20 cellular contexts compared by ENCODE assay signal in genomic region chr6:33264015-33264414, GRCh38. TPM values are rescaled to one million over a fixed set of nuclear protein-coding genes. Genes with fewer than 3 reads are reported as not detected.
DNase-seq lines count a peak whose midpoint lies in the region; ATAC-seq, FAIRE-seq and TF ChIP-seq lines count a peak whose summit lies in the region.
"Had no signal": no experiment of that assay in that cellular context is flagged by ENCODE, and none has a peak within 500 bp of the region (broad histone marks: within the 10 kb centered on the region; RNA-seq: fewer than 3 reads in every experiment).

No MANE protein-coding gene starts in this region.

- H3K4me3 Mint-ChIP-seq in activated T-cell treated with anti-CD3 and anti-CD28 coated beads, Interleukin-2, amount 50 U/mL, for 24 hours = no peak overlapping the region
- no peak overlapping the region for H3K4me3 Mint-ChIP-seq in activated T-cell treated with anti-CD3 and anti-CD28 coated beads, Interleukin-2, amount 50 U/mL, for 72 hours
- H3K4me3 Mint-ChIP-seq: GM23338, HFFc6 had no signal

- peaks cover 95% of the 10 kb centered on the region for H3K36me3 Mint-ChIP-seq in activated T-cell treated with anti-CD3 and anti-CD28 coated beads, Interleukin-2, amount 50 U/mL, for 24 hours (ENCODE audit: low read depth)
- H3K36me3 Mint-ChIP-seq in activated T-cell treated with anti-CD3 and anti-CD28 coated beads, Interleukin-2, amount 50 U/mL, for 72 hours (ENCODE audit: insufficient read depth in 2 of 2) = peaks cover 2 to 33% of the 10 kb centered on the region in 2 donors

- H2AFZ ChIP-seq in HCT116 (ENCODE audit: low read depth, low read length, poor library complexity, severe bottlenecking) (no peak overlapping the region), GM12878 (ENCODE audit: control insufficient read depth, low read depth, low read length) (no peak overlapping the region)
- H2AFZ ChIP-seq: GM23338 had no signal

- H3K36me3 ChIP-seq in HCT116 (ENCODE audit: control insufficient read depth in 1 of 2, insufficient read depth in 2 of 2, low read length in 2 of 2) (peaks cover 7 to 32% of the 10 kb centered on the region in 2 experiments; a peak in 3 of 4 replicates), GM12878 (ENCODE audit: control insufficient read depth in 2 of 2, insufficient read depth in 2 of 2, low read length in 1 of 2) (peaks cover 18 to 25% of the 10 kb centered on the region in 2 experiments), psoas muscle (ENCODE audit: insufficient read depth in 1 of 2, low read depth in 1 of 2) (peaks cover 14 to 99% of the 10 kb centered on the region in 2 donors)

- TF ChIP-seq CTCF in HCT116 (IDR thresholded peaks at IDR 0.05 in 2 of 3, conservative IDR thresholded peaks at IDR 0.05 in 1 of 3; ENCODE audit: borderline replicate concordance in 1 of 3, insufficient read depth in 1 of 3, low read depth in 2 of 3, low read length in 2 of 3) (no peak), GM12878 (IDR thresholded peaks at IDR 0.05 in 2 of 3, conservative IDR thresholded peaks at IDR 0.05 in 1 of 3; ENCODE audit: control insufficient read depth in 2 of 3, extremely low read depth in 1 of 3, insufficient read depth in 1 of 3, low read depth in 3 of 3, low read length in 3 of 3) (no peak), psoas muscle (IDR thresholded peaks at IDR 0.05) (no peak)

- H3K4me1 ChIP-seq in HCT116 (ENCODE audit: control insufficient read depth in 1 of 2, insufficient read depth in 2 of 2, low read length in 2 of 2) (peaks cover 18 to 32% of the 10 kb centered on the region in 2 experiments), GM12878 (ENCODE audit: control insufficient read depth, insufficient read depth, low read length) (no peaks in the 10 kb centered on the region), psoas muscle (no peaks in the 10 kb centered on the region)

- no peaks in the 10 kb centered on the region for H3K9me3 Mint-ChIP-seq in activated T-cell treated with anti-CD3 and anti-CD28 coated beads, Interleukin-2, amount 50 U/mL, for 24 hours
- no peaks in the 10 kb centered on the region for H3K9me3 Mint-ChIP-seq in activated T-cell treated with anti-CD3 and anti-CD28 coated beads, Interleukin-2, amount 50 U/mL, for 72 hours
- H3K9me3 Mint-ChIP-seq: GM23338, HFFc6 had no signal

- TF ChIP-seq EP300 in GM12878 (IDR thresholded peaks at IDR 0.05; ENCODE audit: borderline replicate concordance in 1 of 2, control insufficient read depth in 1 of 2, low read depth in 2 of 2, low read length in 2 of 2) = no peak

- FAIRE-seq in GM12878 (lab: Jason Lieb, UNC) = no peak
- FAIRE-seq: A549, G401.6, GM18507 had no signal

- no peaks in the 10 kb centered on the region for H3K27me3 ChIP-seq in HCT116 (ENCODE audit: insufficient read depth, low read length)
- no peaks in the 10 kb centered on the region for H3K27me3 ChIP-seq in GM12878 (replicated peaks in 1 of 2; ENCODE audit: control insufficient read depth in 2 of 2, insufficient read depth in 2 of 2, low read length in 1 of 2)
- no peaks in the 10 kb centered on the region for H3K27me3 ChIP-seq in psoas muscle (ENCODE audit: insufficient read depth in 3 of 3, low read length in 2 of 3)
- H3K27me3 ChIP-seq: BLaER1 treated with 17β-estradiol and CSF1 and Interleukin-3, amounts not matched to agents 10 nM and 100 nM had no signal

- H3K27ac Mint-ChIP-seq in activated T-cell treated with anti-CD3 and anti-CD28 coated beads, Interleukin-2, amount 50 U/mL, for 24 hours = peak overlapping the region; percentile 9
- no peak overlapping the region for H3K27ac Mint-ChIP-seq in activated T-cell treated with anti-CD3 and anti-CD28 coated beads, Interleukin-2, amount 50 U/mL, for 72 hours
- H3K27ac Mint-ChIP-seq: GM23338, HFFc6 had no signal

- intact Hi-C loops in HCT116 (cut with micrococcal nuclease) (no loop called here), GM12878 (cut with micrococcal nuclease; ENCODE audit: unreplicated experiment) (no loop called here), psoas muscle (cut with DNase I) (no loop called here)

- SMC1A ChIA-PET in GM12878 (lab: Charles Lee; ENCODE audit: uncharacterized antibody, unreplicated experiment) = no interaction called here

- H3K27me3 Mint-ChIP-seq in activated T-cell treated with anti-CD3 and anti-CD28 coated beads, Interleukin-2, amount 50 U/mL, for 24 hours = no peaks in the 10 kb centered on the region
- no peaks in the 10 kb centered on the region for H3K27me3 Mint-ChIP-seq in activated T-cell treated with anti-CD3 and anti-CD28 coated beads, Interleukin-2, amount 50 U/mL, for 72 hours (ENCODE audit: low read depth)

- H3K27ac ChIP-seq in HCT116 (ENCODE audit: low read depth, low read length) (no peak overlapping the region; the same call in 1 of the 2 replicates), GM12878 (ENCODE audit: control insufficient read depth, insufficient read depth) (no peak overlapping the region), psoas muscle (no peak overlapping the region)
- H3K27ac ChIP-seq: A549; BLaER1 treated with 17β-estradiol and CSF1 and Interleukin-3, amounts not matched to agents 10 nM and 100 nM had no signal

- POLR2A ChIA-PET in HCT116 (lab: Charles Lee) = interaction anchor here (1.2 kb wide), 1 partner anchor 131 kb away, joined by 3 read pairs; no protein-coding TSS in a partner anchor
- POLR2A ChIA-PET in GM12878 (lab: Charles Lee) = no interaction called here

- no peak for TF ChIP-seq RAD21 in HCT116 (IDR thresholded peaks at IDR 0.05; ENCODE audit: low read depth)
- TF ChIP-seq RAD21 in GM12878 (IDR thresholded peaks at IDR 0.05; ENCODE audit: insufficient read depth, low read depth, low read length) = no peak

- RAD21 ChIA-PET in HCT116 (lab: Charles Lee; ENCODE audit: low non-redundant PET in 1 of 2, low total read pairs in 2 of 2, uncharacterized antibody in 2 of 2, unreplicated experiment in 2 of 2) (no interaction called here), GM12878 (lab: Charles Lee; ENCODE audit: unreplicated experiment) (no interaction called here)

- no peaks in the 10 kb centered on the region for H3K9me2 ChIP-seq in HCT116 (ENCODE audit: insufficient read depth)

- BruUV-seq in HCT116 (replicated peaks; lab: Mats Ljungman, UMichigan) (no TSS peak), GM12878 (replicated peaks; lab: Mats Ljungman, UMichigan) (no TSS peak)

- H3K79me2 ChIP-seq in HCT116 (ENCODE audit: insufficient read depth, low read length) (no peaks in the 10 kb centered on the region), GM12878 (ENCODE audit: control insufficient read depth, insufficient read depth, low read length) (no peaks in the 10 kb centered on the region)

- 85% methylated on average over 7 of the region's 7 CpGs for WGBS in GM12878 (ENCODE audit: insufficient coverage, insufficient replicate concordance, low lambda C conversion rate, missing lambda C conversion rate)
- 78 to 83% (median 83%) methylated on average over 7 of the region's 7 CpGs for WGBS in psoas muscle, 3 donors

- H4K20me1 ChIP-seq in HCT116 (ENCODE audit: insufficient read depth) (no peaks in the 10 kb centered on the region), GM12878 (ENCODE audit: control insufficient read depth, insufficient read depth) (no peaks in the 10 kb centered on the region)
- H4K20me1 ChIP-seq: BLaER1 treated with 17β-estradiol and CSF1 and Interleukin-3, amounts not matched to agents 10 nM and 100 nM had no signal

- H3K4me1 Mint-ChIP-seq in activated T-cell treated with anti-CD3 and anti-CD28 coated beads, Interleukin-2, amount 50 U/mL, for 24 hours (ENCODE audit: low read depth) = peaks cover 7% of the 10 kb centered on the region
- H3K4me1 Mint-ChIP-seq in activated T-cell treated with anti-CD3 and anti-CD28 coated beads, Interleukin-2, amount 50 U/mL, for 72 hours (ENCODE audit: low read depth) = no peaks in the 10 kb centered on the region
- H3K4me1 Mint-ChIP-seq: GM23338 had no signal

- H3K9ac ChIP-seq in HCT116 (ENCODE audit: low read length) (no peak overlapping the region), GM12878 (ENCODE audit: control insufficient read depth, insufficient read depth, low read length) (no peak overlapping the region)
- H3K9ac ChIP-seq: BLaER1 treated with 17β-estradiol and CSF1 and Interleukin-3, amounts not matched to agents 10 nM and 100 nM had no signal

- H3K4me3 ChIP-seq in HCT116 (replicated peaks in 1 of 2; ENCODE audit: low read depth in 1 of 2, low read length in 2 of 2) = no peak overlapping the region
- H3K4me3 ChIP-seq in GM12878 = no peak overlapping the region
- H3K4me3 ChIP-seq in psoas muscle = no peak overlapping the region
- H3K4me3 ChIP-seq: A549; BLaER1 treated with 17β-estradiol and CSF1 and Interleukin-3, amounts not matched to agents 10 nM and 100 nM; GM23338 had no signal

- no peak for DNase-seq in activated T-cell treated with anti-CD3 and anti-CD28 coated beads, Interleukin-2, amount 50 U/mL, for 24 hours
- no peak for DNase-seq in activated T-cell treated with anti-CD3 and anti-CD28 coated beads, Interleukin-2, amount 50 U/mL, for 72 hours
- DNase-seq in HCT116 (ENCODE audit: low read depth, low spot score) = no peak
- DNase-seq in GM12878 (ENCODE audit: low read depth, low spot score) = no peak
- no peak for DNase-seq in psoas muscle
- DNase-seq: DND-41; HFFc6; KG1; NCI-H1417 treated with DMSO at 0.1 percent for 48 hours; NCI-H1930; NCI-H446; NCI-H69; NK-92 treated with Interleukin-12 subunit alpha and Interleukin-12 subunit beta, amount 100 ng/mL, for 24 hours had no signal

- H3K9me3 ChIP-seq in HCT116 (ENCODE audit: control insufficient read depth in 1 of 2, insufficient read depth in 1 of 2, low read depth in 1 of 2, low read length in 2 of 2) (no peaks in the 10 kb centered on the region), GM12878 (replicated peaks; ENCODE audit: control insufficient read depth, insufficient read depth, low read length) (no peaks in the 10 kb centered on the region), psoas muscle (no peaks in the 10 kb centered on the region)
- H3K9me3 ChIP-seq: A549; BLaER1 treated with 17β-estradiol and CSF1 and Interleukin-3, amounts not matched to agents 10 nM and 100 nM had no signal

- CTCF ChIA-PET in HCT116 (lab: Charles Lee) (no interaction called here), GM12878 (lab: Yijun Ruan, JAX) (interaction anchor here (0.8 kb wide), 1 partner anchor 10 kb away, joined by 4 read pairs; no protein-coding TSS in a partner anchor)

- no peak overlapping the region for H3K4me2 ChIP-seq in HCT116 (ENCODE audit: low read length)
- no peak overlapping the region for H3K4me2 ChIP-seq in GM12878 (ENCODE audit: control insufficient read depth, insufficient read depth)
- H3K4me2 ChIP-seq: A549; BLaER1 treated with 17β-estradiol and CSF1 and Interleukin-3, amounts not matched to agents 10 nM and 100 nM; GM23338 had no signal

- in situ Hi-C loops in GM12878 (cut with MboI) = no loop called here

- TF ChIP-seq POLR2A in HCT116 (IDR thresholded peaks at IDR 0.05; ENCODE audit: borderline replicate concordance, extremely low read depth, insufficient read depth, insufficient read length) (no peak), GM12878 (IDR thresholded peaks at IDR 0.05; ENCODE audit: low read depth, low read length) (0 out of 2 replicates have a peak, but pooled peaks have one; percentile 18)

- no peak for ATAC-seq in activated T-cell treated with anti-CD3 and anti-CD28 coated beads, Interleukin-2, amount 50 U/mL, for 72 hours (replicated peaks in 1 of 2)
- ATAC-seq in HCT116 = 0 out of 2 replicates have a peak, but pooled peaks have one; percentile 12
- ATAC-seq in GM12878 = no peak
- peak in 3 of 4 donors; percentile 14 to 31 (median 15) for ATAC-seq in psoas muscle
- no peak for ATAC-seq in GM21825 (IDR thresholded peaks at IDR 0.05; ENCODE audit: unreplicated experiment)
- ATAC-seq in HG02973 (IDR thresholded peaks at IDR 0.05; ENCODE audit: unreplicated experiment) = no peak
- ATAC-seq: A549, GM23338 had no signal

RNA-seq across cellular contexts. Expression of gene VPS52, which starts 7.7 kb away (rescaled TPM):
- total RNA-seq in activated T-cell treated with anti-CD3 and anti-CD28 coated beads, Interleukin-2, amount 50 U/mL, for 72 hours = 10 to 100 TPM; 50.7 to 54.9 TPM
- total RNA-seq in HCT116 (2021; ENCODE audit: unreplicated experiment) (58.2 TPM), GM12878 (2014; rRNA removed) (32.4 and 33.9 TPM in 2 replicates), GM12878 (2014; rRNA removed; fragmentation: Illumina TruSeq; extraction: Trizol) (20.9 and 22.1 TPM in 2 replicates), GM12878 (2021) (36.1 and 38.1 TPM in 2 replicates), psoas muscle (10 to 100 TPM; 35.7 to 52.5 (median 46.8) TPM)
- polyA plus RNA-seq in HCT116 (2012) = 46.5 and 55.7 TPM in 2 replicates
- 85.4 and 91.2 TPM in 2 replicates for total RNA-seq in GM12878 (2013; cell fraction: nucleolus; rRNA removed)
- 38.1 TPM for polyA plus RNA-seq in GM12878 (2011; ENCODE audit: low read depth)
- polyA plus RNA-seq in GM12878 (2011; rRNA removed) (29.7 and 52.7 TPM in 2 replicates), GM12878 (2014; fragmentation: Illumina TruSeq; extraction: Trizol) (34.1 and 47.1 TPM in 2 replicates), GM12878 (2014; fragmentation: Nextera tagmentation; extraction: Ambion mirVana) (10 to 100 TPM; 11.3 to 13.2 TPM), GM12878 (2014; rRNA removed) (47.0 and 51.2 TPM in 2 replicates), GM12878 (2016; fragmentation: Nextera tagmentation; extraction: Ambion mirVana) (10 to 100 TPM; 36.0 to 37.3 TPM), psoas muscle (10 to 100 TPM; 29.3 to 31.6 (median 30.2) TPM)
- 47.5 and 60.5 TPM in 2 replicates for polyA plus RNA-seq in GM12878 (2011; cell fraction: cytosol; rRNA removed)
- polyA plus RNA-seq in GM12878 (2011; cell fraction: nucleus; rRNA removed) = 264 and 288 TPM in 2 replicates
- 34.5 and 39.0 TPM in 2 replicates for polyA plus RNA-seq in GM12878 (2012)
- 84.5 and 88.1 TPM in 2 replicates for polyA minus RNA-seq in GM12878 (2011; rRNA and poly(A)+ RNA removed)
- polyA minus RNA-seq in GM12878 (2011; cell fraction: cytosol; rRNA and poly(A)+ RNA removed) = 17.4 and 24.1 TPM in 2 replicates
- 94.5 and 122 TPM in 2 replicates for polyA minus RNA-seq in GM12878 (2011; cell fraction: nucleus; rRNA and poly(A)+ RNA removed)

RNA-seq across cellular contexts. Expression of gene RPS18, which starts 7.9 kb away (rescaled TPM):
- total RNA-seq in activated T-cell treated with anti-CD3 and anti-CD28 coated beads, Interleukin-2, amount 50 U/mL, for 72 hours = 1,000 to 10,000 TPM; 4,335 to 4,825 TPM
- 4,062 TPM for total RNA-seq in HCT116 (2021; ENCODE audit: unreplicated experiment)
- 10,667 and 12,933 TPM in 2 replicates for polyA plus RNA-seq in HCT116 (2012)
- total RNA-seq in GM12878 (2013; cell fraction: nucleolus; rRNA removed) = 558 and 624 TPM in 2 replicates
- 6,753 and 7,288 TPM in 2 replicates for total RNA-seq in GM12878 (2014; rRNA removed)
- total RNA-seq in GM12878 (2014; rRNA removed; fragmentation: Illumina TruSeq; extraction: Trizol) = 7,180 and 7,566 TPM in 2 replicates
- 5,526 and 5,774 TPM in 2 replicates for total RNA-seq in GM12878 (2021)
- polyA plus RNA-seq in GM12878 (2011; ENCODE audit: low read depth) = 17,971 TPM
- polyA plus RNA-seq in GM12878 (2011; rRNA removed) = 8,077 and 9,878 TPM in 2 replicates
- polyA plus RNA-seq in GM12878 (2011; cell fraction: cytosol; rRNA removed) = 10,835 and 16,153 TPM in 2 replicates
- 3,547 and 5,859 TPM in 2 replicates for polyA plus RNA-seq in GM12878 (2011; cell fraction: nucleus; rRNA removed)
- polyA plus RNA-seq in GM12878 (2012) = 12,427 and 13,567 TPM in 2 replicates
- 7,632 and 8,884 TPM in 2 replicates for polyA plus RNA-seq in GM12878 (2014; fragmentation: Illumina TruSeq; extraction: Trizol)
- polyA plus RNA-seq in GM12878 (2014; fragmentation: Nextera tagmentation; extraction: Ambion mirVana) = over 10,000 TPM; 17,270 to 20,828 TPM
- 9,185 and 10,303 TPM in 2 replicates for polyA plus RNA-seq in GM12878 (2014; rRNA removed)
- 1,000 to 10,000 TPM; 4,228 to 4,318 TPM for polyA plus RNA-seq in GM12878 (2016; fragmentation: Nextera tagmentation; extraction: Ambion mirVana)
- polyA minus RNA-seq in GM12878 (2011; rRNA and poly(A)+ RNA removed) = 5,090 and 5,101 TPM in 2 replicates
- 963 and 1,029 TPM in 2 replicates for polyA minus RNA-seq in GM12878 (2011; cell fraction: cytosol; rRNA and poly(A)+ RNA removed)
- polyA minus RNA-seq in GM12878 (2011; cell fraction: nucleus; rRNA and poly(A)+ RNA removed) = 288 and 344 TPM in 2 replicates
- 1,000 to 10,000 TPM; 1,108 to 1,410 (median 1,267) TPM for total RNA-seq in psoas muscle
- 1,000 to 10,000 TPM; 1,958 to 4,446 (median 3,068) TPM for polyA plus RNA-seq in psoas muscle

RNA-seq across cellular contexts. Expression of gene B3GALT4, which starts 12.9 kb away (rescaled TPM):
- 10 to 100 TPM; 10.1 to 14.2 TPM for total RNA-seq in activated T-cell treated with anti-CD3 and anti-CD28 coated beads, Interleukin-2, amount 50 U/mL, for 72 hours
- 1.9 TPM for total RNA-seq in HCT116 (2021; ENCODE audit: unreplicated experiment)
- polyA plus RNA-seq in HCT116 (2012) = 0.52 and 1.3 TPM in 2 replicates
- total RNA-seq in GM12878 (2013; cell fraction: nucleolus; rRNA removed) = 14.5 and 15.4 TPM in 2 replicates
- total RNA-seq in GM12878 (2014; rRNA removed) = 6.8 and 8.2 TPM in 2 replicates
- 2.8 and 2.9 TPM in 2 replicates for total RNA-seq in GM12878 (2014; rRNA removed; fragmentation: Illumina TruSeq; extraction: Trizol)
- 6.2 and 6.5 TPM in 2 replicates for total RNA-seq in GM12878 (2021)
- polyA plus RNA-seq in GM12878 (2011; ENCODE audit: low read depth) = 1.5 TPM
- 1.0 and 1.8 TPM in 2 replicates for polyA plus RNA-seq in GM12878 (2011; rRNA removed)
- polyA plus RNA-seq in GM12878 (2011; cell fraction: cytosol; rRNA removed) = 2.4 and 3.0 TPM in 2 replicates
- polyA plus RNA-seq in GM12878 (2011; cell fraction: nucleus; rRNA removed) = 3.8 and 4.4 TPM in 2 replicates
- 5.8 TPM in 2 replicates for polyA plus RNA-seq in GM12878 (2012)
- polyA plus RNA-seq in GM12878 (2014; fragmentation: Illumina TruSeq; extraction: Trizol) = 0.33 and 0.98 TPM in 2 replicates
- under 1 TPM; 0.27 to 0.37 TPM for polyA plus RNA-seq in GM12878 (2014; fragmentation: Nextera tagmentation; extraction: Ambion mirVana)
- 4.6 and 5.1 TPM in 2 replicates for polyA plus RNA-seq in GM12878 (2014; rRNA removed)
- 1 to 10 TPM; 2.4 to 3.8 TPM for polyA plus RNA-seq in GM12878 (2016; fragmentation: Nextera tagmentation; extraction: Ambion mirVana)
- 2.7 and 7.0 TPM in 2 replicates for polyA minus RNA-seq in GM12878 (2011; rRNA and poly(A)+ RNA removed)
- 1.7 and 3.2 TPM in 2 replicates for polyA minus RNA-seq in GM12878 (2011; cell fraction: cytosol; rRNA and poly(A)+ RNA removed)
- 12.5 and 20.7 TPM in 2 replicates for polyA minus RNA-seq in GM12878 (2011; cell fraction: nucleus; rRNA and poly(A)+ RNA removed)
- total RNA-seq in psoas muscle = 1 to 10 TPM; 1.3 to 3.6 (median 1.7) TPM
- 1 to 10 TPM; 1.7 to 3.0 (median 1.8) TPM for polyA plus RNA-seq in psoas muscle

RNA-seq across cellular contexts. Expression of gene WDR46, which starts 25.0 kb away (rescaled TPM):
- total RNA-seq in activated T-cell treated with anti-CD3 and anti-CD28 coated beads, Interleukin-2, amount 50 U/mL, for 72 hours = 10 to 100 TPM; 46.6 to 54.0 TPM
- total RNA-seq in HCT116 (2021; ENCODE audit: unreplicated experiment) = 90.6 TPM
- polyA plus RNA-seq in HCT116 (2012) = 60.4 and 68.7 TPM in 2 replicates
- 48.9 and 51.3 TPM in 2 replicates for total RNA-seq in GM12878 (2013; cell fraction: nucleolus; rRNA removed)
- 82.7 and 98.4 TPM in 2 replicates for total RNA-seq in GM12878 (2014; rRNA removed)
- total RNA-seq in GM12878 (2014; rRNA removed; fragmentation: Illumina TruSeq; extraction: Trizol) = 93.9 and 98.0 TPM in 2 replicates
- 90.4 and 96.4 TPM in 2 replicates for total RNA-seq in GM12878 (2021)
- 30.0 TPM for polyA plus RNA-seq in GM12878 (2011; ENCODE audit: low read depth)
- 31.7 and 50.0 TPM in 2 replicates for polyA plus RNA-seq in GM12878 (2011; rRNA removed)
- 55.6 and 72.4 TPM in 2 replicates for polyA plus RNA-seq in GM12878 (2011; cell fraction: cytosol; rRNA removed)
- polyA plus RNA-seq in GM12878 (2011; cell fraction: nucleus; rRNA removed) = 141 and 154 TPM in 2 replicates
- 42.3 and 52.4 TPM in 2 replicates for polyA plus RNA-seq in GM12878 (2012)
- 58.9 and 66.9 TPM in 2 replicates for polyA plus RNA-seq in GM12878 (2014; fragmentation: Illumina TruSeq; extraction: Trizol)
- 10 to 100 TPM; 10.1 to 23.5 TPM for polyA plus RNA-seq in GM12878 (2014; fragmentation: Nextera tagmentation; extraction: Ambion mirVana)
- 75.5 and 88.6 TPM in 2 replicates for polyA plus RNA-seq in GM12878 (2014; rRNA removed)
- 100 to 1,000 TPM; 134 to 147 TPM for polyA plus RNA-seq in GM12878 (2016; fragmentation: Nextera tagmentation; extraction: Ambion mirVana)
- 78.2 and 78.6 TPM in 2 replicates for polyA minus RNA-seq in GM12878 (2011; rRNA and poly(A)+ RNA removed)
- polyA minus RNA-seq in GM12878 (2011; cell fraction: cytosol; rRNA and poly(A)+ RNA removed) = 32.6 and 39.4 TPM in 2 replicates
- polyA minus RNA-seq in GM12878 (2011; cell fraction: nucleus; rRNA and poly(A)+ RNA removed) = 43.9 and 77.9 TPM in 2 replicates
- total RNA-seq in psoas muscle = 10 to 100 TPM; 22.4 to 46.0 (median 34.7) TPM
- 10 to 100 TPM; 33.3 to 65.0 (median 44.4) TPM for polyA plus RNA-seq in psoas muscle

RNA-seq across cellular contexts. Expression of gene PFDN6, which starts 25.4 kb away (rescaled TPM):
- total RNA-seq in activated T-cell treated with anti-CD3 and anti-CD28 coated beads, Interleukin-2, amount 50 U/mL, for 72 hours = 10 to 100 TPM; 41.9 to 54.6 TPM
- total RNA-seq in HCT116 (2021; ENCODE audit: unreplicated experiment) (90.5 TPM), GM12878 (2014; rRNA removed) (110 and 131 TPM in 2 replicates), GM12878 (2014; rRNA removed; fragmentation: Illumina TruSeq; extraction: Trizol) (134 and 141 TPM in 2 replicates), GM12878 (2021) (87.8 and 91.8 TPM in 2 replicates), psoas muscle (10 to 100 TPM; 57.2 to 87.6 (median 75.7) TPM)
- polyA plus RNA-seq in HCT116 (2012) = 60.4 and 84.0 TPM in 2 replicates
- total RNA-seq in GM12878 (2013; cell fraction: nucleolus; rRNA removed) = 15.0 and 16.1 TPM in 2 replicates
- polyA plus RNA-seq in GM12878 (2011; ENCODE audit: low read depth) = 149 TPM
- polyA plus RNA-seq in GM12878 (2011; rRNA removed) (73.4 and 83.5 TPM in 2 replicates), GM12878 (2014; fragmentation: Illumina TruSeq; extraction: Trizol) (168 and 182 TPM in 2 replicates), GM12878 (2014; fragmentation: Nextera tagmentation; extraction: Ambion mirVana) (1 to 10 TPM; 3.1 to 5.7 TPM), GM12878 (2014; rRNA removed) (164 and 165 TPM in 2 replicates), GM12878 (2016; fragmentation: Nextera tagmentation; extraction: Ambion mirVana) (10 to 100 TPM; 27.7 to 35.7 TPM), psoas muscle (100 to 1,000 TPM; 223 to 296 (median 248) TPM)
- 37.7 and 46.6 TPM in 2 replicates for polyA plus RNA-seq in GM12878 (2011; cell fraction: cytosol; rRNA removed)
- polyA plus RNA-seq in GM12878 (2011; cell fraction: nucleus; rRNA removed) = 53.0 and 60.5 TPM in 2 replicates
- 83.0 and 98.2 TPM in 2 replicates for polyA plus RNA-seq in GM12878 (2012)
- 20.4 and 20.6 TPM in 2 replicates for polyA minus RNA-seq in GM12878 (2011; rRNA and poly(A)+ RNA removed)
- polyA minus RNA-seq in GM12878 (2011; cell fraction: cytosol; rRNA and poly(A)+ RNA removed) = 10.8 and 12.3 TPM in 2 replicates
- 25.8 and 32.7 TPM in 2 replicates for polyA minus RNA-seq in GM12878 (2011; cell fraction: nucleus; rRNA and poly(A)+ RNA removed)

Comparison
In these comparisons a context has a peak if more than half of its experiments do, and no peak if none do; other contexts are left out.
1. ATAC-seq: peak in HCT116 (single experiment) and psoas muscle (3 of 4); none in activated T-cell treated with anti-CD3 and anti-CD28 coated beads, Interleukin-2, amount 50 U/mL, for 72 hours (0 of 2), GM12878 (single experiment), GM21825 (single experiment) and HG02973 (single experiment).